In genomic region chr11:70872299-70872698, GRCh38 we compare ENCODE assay signal across 2 cellular contexts.
TF ChIP-seq lines count a peak whose summit lies in the region.

No MANE protein-coding gene starts in this region.

TF ChIP-seq in GM23338, 12 proteins besides CTCF, POLR2A, EP300 and RAD21:
- TF ChIP-seq ZNF462 (CRISPR knock-in tag; IDR thresholded peaks at IDR 0.05) (no peak), REST (IDR thresholded peaks at IDR 0.05; ENCODE audit: unreplicated experiment) (no peak), STAT1 (IDR thresholded peaks at IDR 0.05; ENCODE audit: unreplicated experiment) (no peak), ETS1 (IDR thresholded peaks at IDR 0.05) (no peak), ZNF331 (CRISPR knock-in tag; IDR thresholded peaks at IDR 0.05; ENCODE audit: low read depth) (no peak), EZH2 (IDR thresholded peaks at IDR 0.05; ENCODE audit: low read depth, unreplicated experiment) (no peak), JUNB (IDR thresholded peaks at IDR 0.05; ENCODE audit: unreplicated experiment) (no peak), EZH2phosphoT487 (IDR thresholded peaks at IDR 0.05; ENCODE audit: unreplicated experiment) (no peak)

TF ChIP-seq in H1, 55 proteins besides CTCF, POLR2A, EP300 and RAD21:
- TF ChIP-seq CHD2 (IDR thresholded peaks at IDR 0.05; ENCODE audit: low read length) = no peak
- no peak for TF ChIP-seq BRCA1 (IDR thresholded peaks at IDR 0.05; ENCODE audit: low read depth, low read length)
- no peak for TF ChIP-seq ASH2L (IDR thresholded peaks at IDR 0.05; ENCODE audit: low read length)
- TF ChIP-seq RXRA (IDR thresholded peaks at IDR 0.05; ENCODE audit: insufficient read depth, low read depth, low read length) = no peak
- TF ChIP-seq EGR1 (IDR thresholded peaks at IDR 0.05; ENCODE audit: borderline replicate concordance, low read depth, low read length) = no peak
- TF ChIP-seq CREB1 (IDR thresholded peaks at IDR 0.05) = no peak
- no peak for TF ChIP-seq TCF12 (IDR thresholded peaks at IDR 0.05; ENCODE audit: low read depth, low read length)
- no peak for TF ChIP-seq GABPA (IDR thresholded peaks at IDR 0.05; ENCODE audit: borderline replicate concordance, insufficient read depth, low read length)
- no peak for TF ChIP-seq POLR2AphosphoS5 (IDR thresholded peaks at IDR 0.05; ENCODE audit: low read depth, low read length)
- TF ChIP-seq CEBPB (IDR thresholded peaks at IDR 0.05; ENCODE audit: low read depth, low read length) = no peak
- no peak for TF ChIP-seq SRF (IDR thresholded peaks at IDR 0.05; ENCODE audit: low read depth, low read length)
- no peak for TF ChIP-seq SIRT6 (IDR thresholded peaks at IDR 0.05; ENCODE audit: low read length)
- TF ChIP-seq CHD7 (IDR thresholded peaks at IDR 0.05; ENCODE audit: insufficient replicate concordance, low read length) = no peak
- no peak for TF ChIP-seq EZH2 (IDR thresholded peaks at IDR 0.05; ENCODE audit: low read depth, low read length, severe bottlenecking)
